Comparison of ENCODE assay signal across 21 cellular contexts in the genomic region with DNA sequence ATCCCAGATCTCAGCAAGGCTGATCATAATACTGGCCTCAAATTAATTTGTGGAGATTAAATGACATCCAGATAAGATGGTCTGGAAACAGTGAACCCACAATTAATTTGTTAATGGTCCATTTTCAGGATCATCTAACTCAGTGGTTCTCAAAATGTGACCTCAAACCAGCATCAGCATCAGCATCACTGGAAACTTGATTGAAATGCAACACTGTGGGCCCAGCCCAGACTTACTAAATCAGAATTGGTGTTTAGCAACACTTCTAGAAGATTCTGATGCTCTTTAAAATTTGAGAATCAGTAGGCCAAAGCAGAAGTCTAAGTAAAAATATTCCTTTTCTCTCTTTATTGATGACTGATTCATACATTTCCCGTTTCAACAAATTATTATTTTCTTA. TPM values are rescaled to one million over a fixed set of nuclear protein-coding genes. Genes with fewer than 3 reads are reported as not detected.
"Had no signal": no experiment of that assay in that cellular context is flagged by ENCODE, and none has a peak within 500 bp of the region (broad histone marks: within the 10 kb centered on the region; RNA-seq: fewer than 3 reads in every experiment).

No MANE protein-coding gene starts in this region.

- H3K27me3 ChIP-seq: dorsolateral prefrontal cortex, pancreas had no signal

- H3K4me3 Mint-ChIP-seq: activated CD4-positive, alpha-beta memory T cell treated with anti-CD3 and anti-CD28 coated beads for 36 hours; activated CD8-positive, alpha-beta memory T cell treated with anti-CD3 and anti-CD28 coated beads, Interleukin-2, amount 10 ng/mL, durations not matched to agents 7 days and 5 days; activated naive CD4-positive, alpha-beta T cell treated with anti-CD3 and anti-CD28 coated beads for 36 hours; endodermal cell; naive B cell; stimulated activated naive B cell treated with anti-CD40 and anti-IgM and Interleukin-4, amounts not matched to agents 10 μg/mL and 1 μg/mL and 100 μg/mL, for 72 hours; type B pancreatic cell had no signal

- H3K9me3 ChIP-seq: pancreas had no signal

- H3K4me3 ChIP-seq: cardiac muscle cell, dorsolateral prefrontal cortex, lung, pancreas had no signal

- H3K36me3 ChIP-seq: cardiac muscle cell, pancreas had no signal

- H3K36me3 Mint-ChIP-seq: activated CD4-positive, alpha-beta memory T cell treated with anti-CD3 and anti-CD28 coated beads for 36 hours; activated CD8-positive, alpha-beta memory T cell treated with anti-CD3 and anti-CD28 coated beads, Interleukin-2, amount 10 ng/mL, durations not matched to agents 7 days and 5 days; naive B cell; stimulated activated naive B cell treated with anti-CD40 and anti-IgM and Interleukin-4, amounts not matched to agents 10 μg/mL and 1 μg/mL and 100 μg/mL, for 72 hours; type B pancreatic cell had no signal

- H3K27ac ChIP-seq: cardiac muscle cell, pancreas, VCaP had no signal

- H3K4me1 ChIP-seq: pancreas had no signal

- H3K4me1 Mint-ChIP-seq: naive B cell had no signal

- H3K9me3 Mint-ChIP-seq: activated CD4-positive, alpha-beta memory T cell treated with anti-CD3 and anti-CD28 coated beads for 36 hours; activated naive CD4-positive, alpha-beta T cell treated with anti-CD3 and anti-CD28 coated beads for 36 hours; activated T-helper 2 cell treated with anti-CD3 and anti-CD28 coated beads, Interferon-gamma antibody, Interleukin-2, Interleukin-4, amounts not matched to agents 10 μg/mL and 5 μg/mL and 100 μg/mL, durations not matched to agents 14 hours and 24 hours and 36 hours; endodermal cell; stimulated activated naive B cell treated with anti-CD40 and anti-IgM and Interleukin-4, amounts not matched to agents 10 μg/mL and 1 μg/mL and 100 μg/mL, for 72 hours; type B pancreatic cell had no signal

- DNase-seq: activated CD4-positive, alpha-beta memory T cell treated with anti-CD3 and anti-CD28 coated beads for 36 hours; activated CD8-positive, alpha-beta memory T cell treated with anti-CD3 and anti-CD28 coated beads, Interleukin-2, amount 10 ng/mL, durations not matched to agents 7 days and 5 days; activated naive CD4-positive, alpha-beta T cell treated with anti-CD3 and anti-CD28 coated beads for 36 hours; activated T-cell treated with anti-CD3 and anti-CD28 coated beads, Interleukin-2, amount 50 U/mL, for 1 hour; dorsolateral prefrontal cortex; endodermal cell; erythroblast; glutamatergic neuron; midbrain; naive B cell; stimulated activated CD4-positive, alpha-beta T cell treated with anti-CD3 and anti-CD28 coated beads, Interleukin-15, amount 100 ng/mL, for 24 hours; stimulated activated CD4-positive, alpha-beta T cell treated with anti-CD3 and anti-CD28 coated beads, Interleukin-4, amount 100 ng/mL, for 1 hour; stimulated activated naive B cell treated with anti-CD40 and anti-IgM and Interleukin-4, amounts not matched to agents 10 μg/mL and 1 μg/mL and 100 μg/mL, for 72 hours had no signal

- ATAC-seq: activated CD8-positive, alpha-beta memory T cell treated with anti-CD3 and anti-CD28 coated beads, Interleukin-2, amount 10 ng/mL, durations not matched to agents 7 days and 5 days; stimulated activated naive B cell treated with anti-CD40 and anti-IgM and Interleukin-4, amounts not matched to agents 10 μg/mL and 1 μg/mL and 100 μg/mL, for 72 hours had no signal

- H3K27ac Mint-ChIP-seq: activated CD4-positive, alpha-beta memory T cell treated with anti-CD3 and anti-CD28 coated beads for 36 hours; activated CD8-positive, alpha-beta memory T cell treated with anti-CD3 and anti-CD28 coated beads, Interleukin-2, amount 10 ng/mL, durations not matched to agents 7 days and 5 days; activated naive CD4-positive, alpha-beta T cell treated with anti-CD3 and anti-CD28 coated beads for 36 hours; activated T-helper 2 cell treated with anti-CD3 and anti-CD28 coated beads, Interferon-gamma antibody, Interleukin-2, Interleukin-4, amounts not matched to agents 10 μg/mL and 5 μg/mL and 100 μg/mL, durations not matched to agents 14 hours and 24 hours and 36 hours; endodermal cell; naive B cell; stimulated activated naive B cell treated with anti-CD40 and anti-IgM and Interleukin-4, amounts not matched to agents 10 μg/mL and 1 μg/mL and 100 μg/mL, for 72 hours; type B pancreatic cell had no signal

RNA-seq across cellular contexts. Expression of gene KRT82, which starts 10.7 kb away (rescaled TPM):
- total RNA-seq: activated CD4-positive, alpha-beta memory T cell treated with anti-CD3 and anti-CD28 coated beads for 36 hours; activated CD8-positive, alpha-beta memory T cell treated with anti-CD3 and anti-CD28 coated beads, Interleukin-2, amount 10 ng/mL, durations not matched to agents 7 days and 5 days; activated naive CD4-positive, alpha-beta T cell treated with anti-CD3 and anti-CD28 coated beads for 36 hours; activated T-helper 2 cell treated with anti-CD3 and anti-CD28 coated beads, Interferon-gamma antibody, Interleukin-2, Interleukin-4, amounts not matched to agents 10 μg/mL and 5 μg/mL and 100 μg/mL, durations not matched to agents 14 hours and 24 hours and 36 hours; cardiac muscle cell; endodermal cell; left cardiac atrium; lung; pancreas; T-helper 1 cell treated with Interleukin-12 subunit alpha and Interleukin-12 subunit beta and Interleukin-4 antibody, amounts not matched to agents 30 ng/mL and 1 ng/mL, for 36 hours had no signal

RNA-seq across cellular contexts. Expression of gene KRT75, which starts 17.4 kb away (rescaled TPM):
- total RNA-seq: activated CD4-positive, alpha-beta memory T cell treated with anti-CD3 and anti-CD28 coated beads for 36 hours; activated CD8-positive, alpha-beta memory T cell treated with anti-CD3 and anti-CD28 coated beads, Interleukin-2, amount 10 ng/mL, durations not matched to agents 7 days and 5 days; activated naive CD4-positive, alpha-beta T cell treated with anti-CD3 and anti-CD28 coated beads for 36 hours; activated T-helper 2 cell treated with anti-CD3 and anti-CD28 coated beads, Interferon-gamma antibody, Interleukin-2, Interleukin-4, amounts not matched to agents 10 μg/mL and 5 μg/mL and 100 μg/mL, durations not matched to agents 14 hours and 24 hours and 36 hours; cardiac muscle cell; dorsolateral prefrontal cortex; endodermal cell; left cardiac atrium; lung; pancreas; T-helper 1 cell treated with Interleukin-12 subunit alpha and Interleukin-12 subunit beta and Interleukin-4 antibody, amounts not matched to agents 30 ng/mL and 1 ng/mL, for 36 hours had no signal

RNA-seq across cellular contexts. Expression of gene KRT84, which starts 31.3 kb away (rescaled TPM):
- total RNA-seq: activated CD4-positive, alpha-beta memory T cell treated with anti-CD3 and anti-CD28 coated beads for 36 hours; activated CD8-positive, alpha-beta memory T cell treated with anti-CD3 and anti-CD28 coated beads, Interleukin-2, amount 10 ng/mL, durations not matched to agents 7 days and 5 days; activated naive CD4-positive, alpha-beta T cell treated with anti-CD3 and anti-CD28 coated beads for 36 hours; activated T-helper 2 cell treated with anti-CD3 and anti-CD28 coated beads, Interferon-gamma antibody, Interleukin-2, Interleukin-4, amounts not matched to agents 10 μg/mL and 5 μg/mL and 100 μg/mL, durations not matched to agents 14 hours and 24 hours and 36 hours; cardiac muscle cell; endodermal cell; left cardiac atrium; lung; pancreas; T-helper 1 cell treated with Interleukin-12 subunit alpha and Interleukin-12 subunit beta and Interleukin-4 antibody, amounts not matched to agents 30 ng/mL and 1 ng/mL, for 36 hours had no signal

RNA-seq across cellular contexts. Expression of gene KRT6B, which starts 35.2 kb away (rescaled TPM):
- total RNA-seq: activated CD4-positive, alpha-beta memory T cell treated with anti-CD3 and anti-CD28 coated beads for 36 hours; activated CD8-positive, alpha-beta memory T cell treated with anti-CD3 and anti-CD28 coated beads, Interleukin-2, amount 10 ng/mL, durations not matched to agents 7 days and 5 days; activated naive CD4-positive, alpha-beta T cell treated with anti-CD3 and anti-CD28 coated beads for 36 hours; activated T-helper 2 cell treated with anti-CD3 and anti-CD28 coated beads, Interferon-gamma antibody, Interleukin-2, Interleukin-4, amounts not matched to agents 10 μg/mL and 5 μg/mL and 100 μg/mL, durations not matched to agents 14 hours and 24 hours and 36 hours; cardiac muscle cell; dorsolateral prefrontal cortex; endodermal cell; left cardiac atrium; T-helper 1 cell treated with Interleukin-12 subunit alpha and Interleukin-12 subunit beta and Interleukin-4 antibody, amounts not matched to agents 30 ng/mL and 1 ng/mL, for 36 hours had no signal

RNA-seq across cellular contexts. Expression of gene KRT85, which starts 49.5 kb away (rescaled TPM):
- total RNA-seq: activated CD4-positive, alpha-beta memory T cell treated with anti-CD3 and anti-CD28 coated beads for 36 hours; activated CD8-positive, alpha-beta memory T cell treated with anti-CD3 and anti-CD28 coated beads, Interleukin-2, amount 10 ng/mL, durations not matched to agents 7 days and 5 days; activated naive CD4-positive, alpha-beta T cell treated with anti-CD3 and anti-CD28 coated beads for 36 hours; activated T-helper 2 cell treated with anti-CD3 and anti-CD28 coated beads, Interferon-gamma antibody, Interleukin-2, Interleukin-4, amounts not matched to agents 10 μg/mL and 5 μg/mL and 100 μg/mL, durations not matched to agents 14 hours and 24 hours and 36 hours; dorsolateral prefrontal cortex; endodermal cell; left cardiac atrium; lung; pancreas; T-helper 1 cell treated with Interleukin-12 subunit alpha and Interleukin-12 subunit beta and Interleukin-4 antibody, amounts not matched to agents 30 ng/mL and 1 ng/mL, for 36 hours had no signal
